Comparison of ENCODE assay signal across 19 cellular contexts in the genomic region with DNA sequence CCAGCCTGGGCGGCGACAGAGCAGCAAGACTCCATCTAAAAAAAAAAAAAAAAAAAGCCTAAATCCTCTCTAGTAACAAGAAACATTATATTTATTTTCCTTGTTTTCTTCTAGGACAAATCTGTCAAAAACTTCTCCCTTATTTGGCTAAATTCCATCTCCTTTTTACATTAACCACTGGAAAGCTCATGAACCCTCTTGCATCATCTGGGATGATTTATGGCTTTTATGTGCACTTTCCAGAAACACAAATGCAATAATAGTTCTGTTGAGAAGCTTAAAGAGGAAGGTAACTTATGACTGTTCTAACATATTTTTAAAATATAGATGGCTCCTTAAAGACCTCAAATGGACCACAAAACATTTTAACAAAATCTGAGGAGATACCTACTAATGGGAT.
DNase-seq lines count a peak whose midpoint lies in the region; TF ChIP-seq lines count a peak whose summit lies in the region.
"Had no signal": no experiment of that assay in that cellular context is flagged by ENCODE, and none has a peak within 500 bp of the region (broad histone marks: within the 10 kb centered on the region; RNA-seq: fewer than 3 reads in every experiment).

No MANE protein-coding gene starts in this region.

- H3K27ac ChIP-seq in mammary epithelial cell (ENCODE audit: insufficient read depth, low read depth, low read length) = no peak overlapping the region
- H3K27ac ChIP-seq: A549, PC-9 had no signal

- H3K4me3 ChIP-seq in mammary epithelial cell (replicated peaks in 1 of 3; ENCODE audit: insufficient read depth in 1 of 3, low read depth in 2 of 3, low read length in 3 of 3) (no peak overlapping the region), fibroblast of mammary gland (ENCODE audit: control insufficient read depth, low read depth, low read length) (no peak overlapping the region)
- H3K4me3 ChIP-seq: A549, PC-9 had no signal

- no peak overlapping the region for H3K9ac ChIP-seq in mammary epithelial cell (ENCODE audit: insufficient read depth, low read length)

- no peak overlapping the region for H3K4me2 ChIP-seq in mammary epithelial cell (ENCODE audit: insufficient read depth, low read depth, low read length)
- H3K4me2 ChIP-seq: A549, PC-9 had no signal

- no peaks in the 10 kb centered on the region for H3K9me3 ChIP-seq in mammary epithelial cell (replicated peaks; ENCODE audit: insufficient read depth, low read length)
- H3K9me3 ChIP-seq: A549 had no signal

- H2AFZ ChIP-seq in mammary epithelial cell (ENCODE audit: low read depth, low read length) = no peak overlapping the region
- H2AFZ ChIP-seq: PC-9 had no signal

- no peaks in the 10 kb centered on the region for H3K4me1 Mint-ChIP-seq in MCF 10A (ENCODE audit: insufficient read depth, unreplicated experiment)
- H3K4me1 Mint-ChIP-seq: CD4-positive, CD25-positive, alpha-beta regulatory T cell; IgD-negative memory B cell had no signal

- DNase-seq in MCF 10A (ENCODE audit: unreplicated experiment) (peak; percentile 41), mammary epithelial cell (no peak), NOMO-1 treated with DMSO at 0.1 percent for 48 hours (lab: John Stamatoyannopoulos, UW; ENCODE audit: unreplicated experiment) (peak; percentile 65), fibroblast of mammary gland (ENCODE audit: low read depth) (peak; percentile 2), NCI-H82 (lab: John Stamatoyannopoulos, UW) (no peak), HK-2 (ENCODE audit: unreplicated experiment) (no peak)
- DNase-seq in activated T-cell treated with anti-CD3 and anti-CD28 coated beads, Interleukin-2, amount 50 U/mL, for 1 hour = no peak
- DNase-seq: CD4-positive, CD25-positive, alpha-beta regulatory T cell; DMS79; NCI-H1105; NCI-H146; NCI-H2029 treated with DMSO at 0.1 percent for 48 hours; NCI-H526 treated with DMSO at 0.1 percent for 48 hours; NK-92 treated with Interleukin-12 subunit alpha and Interleukin-12 subunit beta, amount 100 ng/mL, for 24 hours; PC-9; RPMI8226; SHP77 had no signal

- H3K79me2 ChIP-seq in mammary epithelial cell (ENCODE audit: insufficient read depth, low read length) = no peaks in the 10 kb centered on the region

- no peak overlapping the region for H3K27ac Mint-ChIP-seq in MCF 10A (ENCODE audit: low read depth, unreplicated experiment)
- H3K27ac Mint-ChIP-seq: CD4-positive, CD25-positive, alpha-beta regulatory T cell; IgD-negative memory B cell had no signal

- no peak overlapping the region for H3K4me3 Mint-ChIP-seq in MCF 10A (ENCODE audit: unreplicated experiment)
- H3K4me3 Mint-ChIP-seq: CD4-positive, CD25-positive, alpha-beta regulatory T cell; IgD-negative memory B cell had no signal

- CTCF ChIA-PET in MCF 10A (lab: Yijun Ruan, JAX) = interaction anchor here (0.5 kb wide), 1 partner anchor 345 kb away, joined by 4 read pairs; no protein-coding TSS in a partner anchor
- CTCF ChIA-PET in mammary epithelial cell (lab: Charles Lee; ENCODE audit: low non-redundant PET) = no interaction called here

- no peak for TF ChIP-seq CTCF in MCF 10A (IDR thresholded peaks at IDR 0.05; ENCODE audit: unreplicated experiment)
- no peak for TF ChIP-seq CTCF in mammary epithelial cell (conservative IDR thresholded peaks at IDR 0.05 in 1 of 2, IDR thresholded peaks at IDR 0.05 in 1 of 2; ENCODE audit: extremely low read depth in 1 of 2, insufficient read depth in 1 of 2, low read depth in 1 of 2, low read length in 2 of 2)
- no peak for TF ChIP-seq CTCF in fibroblast of mammary gland (conservative IDR thresholded peaks at IDR 0.05; ENCODE audit: control insufficient read depth, insufficient read depth, low read depth, low read length)

- no peaks in the 10 kb centered on the region for H3K4me1 ChIP-seq in mammary epithelial cell (ENCODE audit: insufficient read depth, low read length)
- H3K4me1 ChIP-seq: A549 had no signal

- no peaks in the 10 kb centered on the region for H3K36me3 ChIP-seq in mammary epithelial cell (ENCODE audit: insufficient read depth, low read length)

- peaks cover 25% of the 10 kb centered on the region for H3K9me3 Mint-ChIP-seq in MCF 10A (ENCODE audit: unreplicated experiment)

- dilution Hi-C loops in mammary epithelial cell (cut with HindIII; ENCODE audit: low sequenced_read_pairs) = no loop called here

- H3K36me3 Mint-ChIP-seq in MCF 10A (ENCODE audit: insufficient read depth, unreplicated experiment) = no peaks in the 10 kb centered on the region
- H3K36me3 Mint-ChIP-seq: CD4-positive, CD25-positive, alpha-beta regulatory T cell; IgD-negative memory B cell had no signal

- POLR2A ChIA-PET in MCF 10A (lab: Yijun Ruan, JAX) = no interaction called here

- H3K27me3 ChIP-seq in mammary epithelial cell (ENCODE audit: insufficient read depth, low read length) = no peaks in the 10 kb centered on the region

- in situ Hi-C loops in mammary epithelial cell (cut with MboI; ENCODE audit: low sequenced_read_pairs in 2 of 2) = no loop called here

- intact Hi-C loops in MCF 10A (cut with micrococcal nuclease) (no loop called here), mammary epithelial cell (cut with micrococcal nuclease) (no loop called here)

- no TSS peak for BruUV-seq in MCF 10A (replicated peaks; lab: Mats Ljungman, UMichigan)
- no TSS peak for BruUV-seq in mammary epithelial cell (replicated peaks; lab: Mats Ljungman, UMichigan)

- no CpG with 5 or more reads among the region's 2 CpGs for WGBS in mammary epithelial cell (ENCODE audit: low coverage, missing lambda C conversion rate)

- H3K27me3 Mint-ChIP-seq in MCF 10A (ENCODE audit: insufficient read depth, unreplicated experiment) = no peaks in the 10 kb centered on the region
- H3K27me3 Mint-ChIP-seq: CD4-positive, CD25-positive, alpha-beta regulatory T cell; IgD-negative memory B cell had no signal

- H4K20me1 ChIP-seq in mammary epithelial cell (ENCODE audit: insufficient read depth, low read length) = no peaks in the 10 kb centered on the region

Comparison
In these comparisons a context has a peak if more than half of its experiments do, and no peak if none do; other contexts are left out.
1. DNase-seq: peak in MCF 10A (single experiment), NOMO-1 treated with DMSO at 0.1 percent for 48 hours (single experiment) and fibroblast of mammary gland (single experiment); none in mammary epithelial cell (single experiment), NCI-H82 (single experiment), HK-2 (single experiment) and activated T-cell treated with anti-CD3 and anti-CD28 coated beads, Interleukin-2, amount 50 U/mL, for 1 hour (single experiment).